In genomic region chr19:49513746-49514118, GRCh38 we compare ENCODE assay signal across 1 cellular context.
TF ChIP-seq lines count a peak whose summit lies in the region.

No MANE protein-coding gene starts in this region.

TF ChIP-seq in endothelial cell of umbilical vein, 7 proteins besides CTCF, POLR2A, EP300 and RAD21:
- TF ChIP-seq MAX (IDR thresholded peaks at IDR 0.05; ENCODE audit: insufficient read depth, insufficient read length) (no peak), GATA2 (IDR thresholded peaks at IDR 0.05; ENCODE audit: insufficient read depth, insufficient read length, low read depth, low read length) (no peak), JUN (IDR thresholded peaks at IDR 0.05; ENCODE audit: borderline replicate concordance, insufficient read depth, insufficient read length, low read depth) (no peak), POLR2AphosphoS5 (IDR thresholded peaks at IDR 0.05; ENCODE audit: insufficient read depth, low read depth, low read length) (no peak), FOS (IDR thresholded peaks at IDR 0.05; ENCODE audit: borderline replicate concordance, insufficient read depth, low read length) (no peak), EZH2 (IDR thresholded peaks at IDR 0.05; ENCODE audit: borderline replicate concordance, low read depth, low read length, severe bottlenecking) (no peak), MYC (IDR thresholded peaks at IDR 0.05; ENCODE audit: low read depth, low read length) (no peak)
TF ChIP-seq in endothelial cell of umbilical vein: peak in this region for 0.
